15 cellular contexts compared by ENCODE assay signal in genomic region chr11:110921742-110922200, GRCh38.
A peak's percentile ranks its signal among the peaks of the same experiment; 100 is the strongest.
DNase-seq lines count a peak whose midpoint lies in the region; ATAC-seq, FAIRE-seq and TF ChIP-seq lines count a peak whose summit lies in the region.
"Had no signal": no experiment of that assay in that cellular context is flagged by ENCODE, and none has a peak within 500 bp of the region (broad histone marks: within the 10 kb centered on the region; RNA-seq: fewer than 3 reads in every experiment).

No MANE protein-coding gene starts in this region.

- no peaks in the 10 kb centered on the region for H3K36me3 ChIP-seq in pancreas
- H3K36me3 ChIP-seq: colonic mucosa, HAP-1 had no signal

- H3K9me3 Mint-ChIP-seq in CD14-positive monocyte (peaks cover 0 to 4% (median 3%) of the 10 kb centered on the region in 7 donors), endothelial cell (ENCODE audit: unreplicated experiment) (no peaks in the 10 kb centered on the region)
- H3K9me3 Mint-ChIP-seq: activated T-helper 2 cell treated with anti-CD3 and anti-CD28 coated beads, Interferon-gamma antibody, Interleukin-2, Interleukin-4, amounts not matched to agents 10 μg/mL and 5 μg/mL and 100 μg/mL, durations not matched to agents 14 hours and 24 hours and 36 hours had no signal

- H3K27ac Mint-ChIP-seq in CD14-positive monocyte (peak overlapping the region in 2 of 7 donors; percentile 25 to 30), endothelial cell (ENCODE audit: unreplicated experiment) (no peak overlapping the region)
- H3K27ac Mint-ChIP-seq: activated T-helper 2 cell treated with anti-CD3 and anti-CD28 coated beads, Interferon-gamma antibody, Interleukin-2, Interleukin-4, amounts not matched to agents 10 μg/mL and 5 μg/mL and 100 μg/mL, durations not matched to agents 14 hours and 24 hours and 36 hours; CD4-positive, CD25-positive, alpha-beta regulatory T cell had no signal

- FAIRE-seq in pancreas (lab: Jason Lieb, UNC): no peak

- H3K9me3 ChIP-seq in pancreas: no peaks in the 10 kb centered on the region
- H3K9me3 ChIP-seq: colonic mucosa, HAP-1 had no signal

- CTCF ChIA-PET in RWPE1 (lab: Yijun Ruan, JAX): no interaction called here

- 45 to 55% methylated on average over 2 of the region's 2 CpGs for WGBS in pancreas, 2 donors

- peak overlapping the region; percentile 53 for H3K27ac ChIP-seq in RWPE1
- H3K27ac ChIP-seq in pancreas: peak overlapping the region in 2 of 4 donors; percentile 14 to 29
- H3K27ac ChIP-seq: colonic mucosa had no signal

- peaks cover 0 to 3% (median 0%) of the 10 kb centered on the region in 3 donors for H3K4me1 ChIP-seq in pancreas
- H3K4me1 ChIP-seq: colonic mucosa, HAP-1 had no signal

- H3K4me1 Mint-ChIP-seq in CD14-positive monocyte (peaks cover 29% of the 10 kb centered on the region), endothelial cell (ENCODE audit: unreplicated experiment) (no peaks in the 10 kb centered on the region)

- H3K27me3 Mint-ChIP-seq in CD14-positive monocyte (ENCODE audit: low read depth in 3 of 3) (peaks cover 3 to 6% (median 5%) of the 10 kb centered on the region in 3 donors), endothelial cell (ENCODE audit: unreplicated experiment) (no peaks in the 10 kb centered on the region)
- H3K27me3 Mint-ChIP-seq: CD4-positive, CD25-positive, alpha-beta regulatory T cell had no signal

- H3K27me3 ChIP-seq in pancreas: no peaks in the 10 kb centered on the region
- H3K27me3 ChIP-seq: colonic mucosa had no signal

- H3K4me3 ChIP-seq in fibroblast of pulmonary artery (replicated peaks; ENCODE audit: low read depth, low read length) (no peak overlapping the region), pancreas (no peak overlapping the region)
- H3K4me3 ChIP-seq: colonic mucosa, HAP-1 had no signal

- POLR2A ChIA-PET in RWPE1 (lab: Yijun Ruan, JAX; ENCODE audit: low non-redundant PET): no interaction called here

- H3K4me3 Mint-ChIP-seq in CD14-positive monocyte: no peak overlapping the region
- H3K4me3 Mint-ChIP-seq in endothelial cell (ENCODE audit: unreplicated experiment): no peak overlapping the region
- H3K4me3 Mint-ChIP-seq: CD4-positive, CD25-positive, alpha-beta regulatory T cell had no signal

- peak; percentile 62 to 87 (median 74) for ATAC-seq in pancreas
- no peak for ATAC-seq in HG03378 (IDR thresholded peaks at IDR 0.05; ENCODE audit: unreplicated experiment)
- ATAC-seq: activated CD4-positive, CD25-positive, alpha-beta regulatory T cell treated with anti-CD3 and anti-CD28 coated beads, Interleukin-2, amount 50 U/mL, for 24 hours had no signal

- intact Hi-C loops in pancreas (cut with DNase I) (no loop called here), CD14-positive monocyte (cut with micrococcal nuclease) (no loop called here)

- H3K36me3 Mint-ChIP-seq in CD14-positive monocyte (no peaks in the 10 kb centered on the region), endothelial cell (ENCODE audit: low read depth, unreplicated experiment) (no peaks in the 10 kb centered on the region)
- H3K36me3 Mint-ChIP-seq: CD4-positive, CD25-positive, alpha-beta regulatory T cell had no signal

- DNase-seq in AG20443 (ENCODE audit: low spot score) (peak; percentile 23), RWPE1 (ENCODE audit: low spot score) (no peak), fibroblast of pulmonary artery (ENCODE audit: low read depth) (peak; percentile 78), pancreas (peak in 4 of 6 donors; percentile 29 to 60 (median 48)), CD14-positive monocyte (ENCODE audit: low spot score) (no peak), endothelial cell (ENCODE audit: low spot score) (no peak), NCI-H2107 (lab: John Stamatoyannopoulos, UW) (no peak)
- DNase-seq: CD4-positive, CD25-positive, alpha-beta regulatory T cell; colonic mucosa; MM.1S; NCI-H446 treated with DMSO at 0.1 percent for 48 hours had no signal

- TF ChIP-seq CTCF in RWPE1 (conservative IDR thresholded peaks at IDR 0.05; ENCODE audit: low read depth) (no peak), fibroblast of pulmonary artery (IDR thresholded peaks at IDR 0.05; ENCODE audit: low read length, missing control alignments) (no peak), pancreas (IDR thresholded peaks at IDR 0.05) (no peak), CD14-positive monocyte (IDR thresholded peaks at IDR 0.05) (no peak), endothelial cell (IDR thresholded peaks at IDR 0.05; ENCODE audit: unreplicated experiment) (no peak)

Comparison
In these comparisons a context has a peak if more than half of its experiments do, and no peak if none do; other contexts are left out.
1. DNase-seq: peak in AG20443 (single experiment), fibroblast of pulmonary artery (single experiment) and pancreas (4 of 6); none in RWPE1 (single experiment), CD14-positive monocyte (single experiment), endothelial cell (single experiment) and NCI-H2107 (single experiment).